In genomic region chr11:60777106-60777505, GRCh38 we compare ENCODE assay signal across 17 cellular contexts. TPM values are rescaled to one million over a fixed set of nuclear protein-coding genes. Genes with fewer than 3 reads are reported as not detected.
"Had no signal": no experiment of that assay in that cellular context is flagged by ENCODE, and none has a peak within 500 bp of the region (broad histone marks: within the 10 kb centered on the region; RNA-seq: fewer than 3 reads in every experiment).

No MANE protein-coding gene starts in this region.

- H3K9me3 ChIP-seq: stomach, testis, upper lobe of left lung had no signal

- H3K4me3 ChIP-seq: stomach, testis, upper lobe of left lung had no signal

- H3K27ac ChIP-seq: foreskin keratinocyte, stomach, testis, upper lobe of left lung, WERI-Rb-1 had no signal

- DNase-seq: activated CD4-positive, alpha-beta memory T cell treated with anti-CD3 and anti-CD28 coated beads for 36 hours; activated CD4-positive, alpha-beta T cell treated with anti-CD3 and anti-CD28 coated beads for 36 hours; activated CD8-positive, alpha-beta memory T cell treated with anti-CD3 and anti-CD28 coated beads, Interleukin-2, amount 10 ng/mL, durations not matched to agents 7 days and 5 days; activated T-cell treated with anti-CD3 and anti-CD28 coated beads, Interleukin-2, amount 50 U/mL, for 1 hour; cerebellar nuclear complex; effector memory CD4-positive, alpha-beta T cell; glutamatergic neuron; stomach; testis; upper lobe of left lung; WERI-Rb-1 had no signal

- H3K36me3 ChIP-seq: stomach, upper lobe of left lung, WERI-Rb-1 had no signal

- H3K27me3 ChIP-seq: foreskin keratinocyte, stomach, testis, upper lobe of left lung had no signal

- H3K4me1 ChIP-seq: foreskin keratinocyte had no signal

- ATAC-seq: activated CD4-positive, alpha-beta T cell treated with anti-CD3 and anti-CD28 coated beads for 36 hours; activated CD8-positive, alpha-beta memory T cell treated with anti-CD3 and anti-CD28 coated beads, Interleukin-2, amount 10 ng/mL, durations not matched to agents 7 days and 5 days; activated naive CD4-positive, alpha-beta T cell treated with anti-CD3 and anti-CD28 coated beads, Interleukin-2, amount 50 U/mL, for 72 hours had no signal

RNA-seq across cellular contexts. Expression of gene MS4A10, which starts 8.0 kb away (rescaled TPM):
- total RNA-seq: activated CD4-positive, alpha-beta memory T cell treated with anti-CD3 and anti-CD28 coated beads for 36 hours; activated CD4-positive, alpha-beta T cell treated with anti-CD3 and anti-CD28 coated beads for 36 hours; activated CD8-positive, alpha-beta memory T cell treated with anti-CD3 and anti-CD28 coated beads, Interleukin-2, amount 10 ng/mL, durations not matched to agents 7 days and 5 days; activated naive CD4-positive, alpha-beta T cell treated with anti-CD3 and anti-CD28 coated beads, Interleukin-2, amount 50 U/mL, for 72 hours; activated T-helper 2 cell treated with anti-CD3 and anti-CD28 coated beads, Interferon-gamma antibody, Interleukin-2, Interleukin-4, amounts not matched to agents 10 μg/mL and 5 μg/mL and 100 μg/mL, durations not matched to agents 14 hours and 24 hours and 36 hours; foreskin keratinocyte; lower leg skin; mesenteric fat pad; T-helper 1 cell treated with Interleukin-12 subunit alpha and Interleukin-12 subunit beta and Interleukin-4 antibody, amounts not matched to agents 30 ng/mL and 1 ng/mL, for 36 hours; upper lobe of left lung had no signal
- polyA plus RNA-seq: foreskin keratinocyte, stomach had no signal

RNA-seq across cellular contexts. Expression of gene MS4A15, which starts 20.4 kb away (rescaled TPM):
- total RNA-seq: activated CD4-positive, alpha-beta memory T cell treated with anti-CD3 and anti-CD28 coated beads for 36 hours; activated CD4-positive, alpha-beta T cell treated with anti-CD3 and anti-CD28 coated beads for 36 hours; activated CD8-positive, alpha-beta memory T cell treated with anti-CD3 and anti-CD28 coated beads, Interleukin-2, amount 10 ng/mL, durations not matched to agents 7 days and 5 days; activated naive CD4-positive, alpha-beta T cell treated with anti-CD3 and anti-CD28 coated beads, Interleukin-2, amount 50 U/mL, for 72 hours; activated T-helper 2 cell treated with anti-CD3 and anti-CD28 coated beads, Interferon-gamma antibody, Interleukin-2, Interleukin-4, amounts not matched to agents 10 μg/mL and 5 μg/mL and 100 μg/mL, durations not matched to agents 14 hours and 24 hours and 36 hours; foreskin keratinocyte; lower leg skin; mesenteric fat pad; stomach; T-helper 1 cell treated with Interleukin-12 subunit alpha and Interleukin-12 subunit beta and Interleukin-4 antibody, amounts not matched to agents 30 ng/mL and 1 ng/mL, for 36 hours had no signal
- polyA plus RNA-seq: foreskin keratinocyte, stomach had no signal

RNA-seq across cellular contexts. Expression of gene MS4A18, which starts 52.6 kb away (rescaled TPM):
- total RNA-seq: activated CD4-positive, alpha-beta memory T cell treated with anti-CD3 and anti-CD28 coated beads for 36 hours; activated CD4-positive, alpha-beta T cell treated with anti-CD3 and anti-CD28 coated beads for 36 hours; activated CD8-positive, alpha-beta memory T cell treated with anti-CD3 and anti-CD28 coated beads, Interleukin-2, amount 10 ng/mL, durations not matched to agents 7 days and 5 days; activated naive CD4-positive, alpha-beta T cell treated with anti-CD3 and anti-CD28 coated beads, Interleukin-2, amount 50 U/mL, for 72 hours; activated T-helper 2 cell treated with anti-CD3 and anti-CD28 coated beads, Interferon-gamma antibody, Interleukin-2, Interleukin-4, amounts not matched to agents 10 μg/mL and 5 μg/mL and 100 μg/mL, durations not matched to agents 14 hours and 24 hours and 36 hours; foreskin keratinocyte; lower leg skin; mesenteric fat pad; stomach; T-helper 1 cell treated with Interleukin-12 subunit alpha and Interleukin-12 subunit beta and Interleukin-4 antibody, amounts not matched to agents 30 ng/mL and 1 ng/mL, for 36 hours; upper lobe of left lung had no signal
- polyA plus RNA-seq: foreskin keratinocyte had no signal
